11 cellular contexts compared by ENCODE assay signal in the genomic region with DNA sequence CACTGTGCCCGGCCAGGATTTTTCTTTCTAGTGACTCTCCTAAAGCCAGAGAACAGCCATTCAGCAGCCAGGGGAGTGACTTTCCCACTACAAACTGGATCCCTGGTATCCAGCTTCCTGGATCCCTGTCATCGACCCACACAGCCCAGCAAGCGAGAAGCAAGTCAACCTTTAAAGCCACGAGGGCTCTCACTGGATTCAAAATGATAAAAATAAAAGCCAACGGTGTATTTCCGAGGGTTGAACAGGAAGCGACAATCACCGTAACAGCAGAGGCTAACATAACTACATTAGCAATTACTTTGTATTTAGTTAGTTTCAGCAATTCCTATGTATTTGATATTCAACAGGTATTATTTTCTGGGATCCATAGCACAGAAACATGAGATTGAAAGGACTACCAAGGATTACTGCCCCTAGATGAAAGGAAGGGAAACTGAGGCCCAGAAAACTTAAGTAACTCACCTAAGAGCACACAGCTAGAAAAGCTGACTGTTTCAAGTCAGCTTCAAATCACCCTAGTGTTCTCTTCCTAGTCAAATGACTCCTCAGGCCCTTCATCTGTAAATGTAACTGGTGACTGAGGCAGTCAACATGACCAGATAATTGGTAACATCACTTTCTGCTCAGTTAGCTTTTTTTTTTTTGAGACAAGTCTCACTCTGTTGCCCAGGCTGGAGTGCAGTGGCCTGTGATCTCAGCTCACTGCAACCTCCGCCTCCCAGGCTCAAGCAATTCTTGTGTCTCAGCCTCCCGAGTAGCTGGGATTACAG. TPM values are rescaled to one million over a fixed set of nuclear protein-coding genes. Genes with fewer than 3 reads are reported as not detected.
DNase-seq lines count a peak whose midpoint lies in the region; ATAC-seq and TF ChIP-seq lines count a peak whose summit lies in the region.
"Had no signal": no experiment of that assay in that cellular context is flagged by ENCODE, and none has a peak within 500 bp of the region (broad histone marks: within the 10 kb centered on the region; RNA-seq: fewer than 3 reads in every experiment).

No MANE protein-coding gene starts in this region.

- peak; percentile 17 for DNase-seq in stimulated activated CD4-positive, alpha-beta T cell treated with anti-CD3 and anti-CD28 coated beads, Interleukin-4, amount 100 ng/mL, for 24 hours
- DNase-seq in stimulated activated CD4-positive, alpha-beta T cell treated with anti-CD3 and anti-CD28 coated beads, Interleukin-4, amount 100 ng/mL, for 1 hour: no peak
- DNase-seq in chondrocyte (ENCODE audit: low spot score): no peak
- DNase-seq in naive B cell: no peak
- DNase-seq in NOMO-1 treated with dmso at 0.1 percent for 144 hours (lab: John Stamatoyannopoulos, UW; ENCODE audit: unreplicated experiment): no peak
- DNase-seq in NCI-H146 treated with DMSO at 0.1 percent for 48 hours (lab: John Stamatoyannopoulos, UW; ENCODE audit: unreplicated experiment): no peak
- DNase-seq in islet precursor cell: no peak
- DNase-seq: DMS 273 treated with DMSO at 0.1 percent for 48 hours had no signal

- ATAC-seq in naive B cell (ENCODE audit: low read depth in 2 of 2): no peak
- ATAC-seq in GM21737 (IDR thresholded peaks at IDR 0.05; ENCODE audit: unreplicated experiment): no peak
- ATAC-seq: WTC11 had no signal

- H3K27ac Mint-ChIP-seq in chondrocyte (ENCODE audit: unreplicated experiment) (peak overlapping the region; percentile 83), naive B cell (peak overlapping the region; percentile 90 to 99 (median 98))

- H3K27me3 Mint-ChIP-seq in chondrocyte (ENCODE audit: low read depth) (no peaks in the 10 kb centered on the region), naive B cell (no peaks in the 10 kb centered on the region)

- peaks cover 22% of the 10 kb centered on the region for H3K4me1 Mint-ChIP-seq in chondrocyte (ENCODE audit: low read depth)
- peaks cover 42 to 73% (median 49%) of the 10 kb centered on the region in 3 donors for H3K4me1 Mint-ChIP-seq in naive B cell

- H3K4me3 Mint-ChIP-seq in chondrocyte (ENCODE audit: unreplicated experiment) (no peak overlapping the region), naive B cell (peak overlapping the region; percentile 62 to 85 (median 80))
- H3K4me3 Mint-ChIP-seq: WTC11 had no signal

- peaks cover 2% of the 10 kb centered on the region for H3K36me3 Mint-ChIP-seq in chondrocyte (ENCODE audit: low read depth)
- H3K36me3 Mint-ChIP-seq in naive B cell: no peaks in the 10 kb centered on the region

- H3K9me3 Mint-ChIP-seq in chondrocyte (ENCODE audit: low read depth): no peaks in the 10 kb centered on the region
- H3K9me3 Mint-ChIP-seq in naive B cell: peaks cover 0 to 4% (median 0%) of the 10 kb centered on the region in 7 donors

- TF ChIP-seq CTCF in chondrocyte (IDR thresholded peaks at IDR 0.05): no peak

RNA-seq across cellular contexts. Expression of a gene that starts 2.7 kb away (rescaled TPM):
- total RNA-seq in chondrocyte: 9.1 to 9.4 TPM (median 9.4 TPM) in 3 replicates
- polyA plus RNA-seq in naive B cell (ENCODE audit: low read depth in 6 of 6): 1 to 10 TPM in 3 of 6 donors, under 1 TPM in 3; 0.27 to 2.3 (median 1.1) TPM

RNA-seq across cellular contexts. Expression of a gene that starts 24.5 kb away (rescaled TPM):
- total RNA-seq in chondrocyte: not detected in 3 replicates
- polyA plus RNA-seq in naive B cell (ENCODE audit: low read depth in 6 of 6): not detected
- total RNA-seq: fibroblast of villous mesenchyme, WTC11 had no signal

RNA-seq across cellular contexts. Expression of a gene that starts 28.1 kb away (rescaled TPM):
- total RNA-seq in chondrocyte: 2.5 to 3.0 TPM (median 2.9 TPM) in 3 replicates
- 10 to 100 TPM; 38.5 to 55.6 (median 48.2) TPM for polyA plus RNA-seq in naive B cell (ENCODE audit: low read depth in 6 of 6)

RNA-seq across cellular contexts. Expression of a gene that starts 51.2 kb away (rescaled TPM):
- 20.7 to 21.5 TPM (median 21.0 TPM) in 3 replicates for total RNA-seq in chondrocyte
- polyA plus RNA-seq in naive B cell (ENCODE audit: low read depth in 6 of 6): 1 to 10 TPM; 3.3 to 8.5 (median 5.4) TPM

RNA-seq across cellular contexts. Expression of a gene that starts 58.4 kb away (rescaled TPM):
- 0.82 to 0.95 TPM (median 0.92 TPM) in 3 replicates for total RNA-seq in chondrocyte
- not detected for polyA plus RNA-seq in naive B cell (ENCODE audit: low read depth in 6 of 6)
